8 cellular contexts compared by ENCODE assay signal in genomic region chr4:146029939-146030710, GRCh38.
DNase-seq lines count a peak whose midpoint lies in the region; ATAC-seq and TF ChIP-seq lines count a peak whose summit lies in the region.

No MANE protein-coding gene starts in this region.

- H3K36me3 ChIP-seq in mucosa of rectum (ENCODE audit: control insufficient read depth in 2 of 2, insufficient read depth in 2 of 2, low read length in 2 of 2): no peaks in the 10 kb centered on the region

- no peaks in the 10 kb centered on the region for H3K9me3 ChIP-seq in mucosa of rectum (ENCODE audit: control insufficient read depth in 2 of 2, low read length in 2 of 2)

- H3K27me3 ChIP-seq in mucosa of rectum (ENCODE audit: control insufficient read depth in 2 of 2, insufficient read depth in 2 of 2, low read length in 2 of 2): no peaks in the 10 kb centered on the region

- peak overlapping the region; percentile 1 to 48 for H3K4me3 ChIP-seq in mucosa of rectum (ENCODE audit: low read length in 2 of 2)

- peak overlapping the region; percentile 66 to 71 for H3K27ac ChIP-seq in mucosa of rectum (ENCODE audit: low read depth in 2 of 2, low read length in 2 of 2)

- TF ChIP-seq CTCF in omental fat pad (IDR thresholded peaks at IDR 0.05): no peak

- in situ Hi-C loops in G401 (cut with HindIII; ENCODE audit: low sequenced_read_pairs): no loop called here

- H3K9ac ChIP-seq in mucosa of rectum (ENCODE audit: low read depth in 1 of 2, low read length in 2 of 2): no peak overlapping the region

- ATAC-seq in GM18508 (IDR thresholded peaks at IDR 0.05; ENCODE audit: insufficient read depth, unreplicated experiment): peak; percentile 61
- ATAC-seq in GM21576 (IDR thresholded peaks at IDR 0.05; ENCODE audit: unreplicated experiment): peak; percentile 76
- ATAC-seq in HG03558 (IDR thresholded peaks at IDR 0.05; ENCODE audit: extremely low read depth, unreplicated experiment): peak; percentile 59
- ATAC-seq in omental fat pad (ENCODE audit: low FRiP score): no peak

- peaks cover 26 to 39% of the 10 kb centered on the region in 2 donors for H3K4me1 ChIP-seq in mucosa of rectum (ENCODE audit: control insufficient read depth in 2 of 2, insufficient read depth in 2 of 2, low read length in 2 of 2)

- DNase-seq in GOT3 (lab: John Stamatoyannopoulos, UW) (no peak), omental fat pad (ENCODE audit: low spot score) (no peak), DMS153 treated with DMSO at 0.1 percent for 48 hours (lab: John Stamatoyannopoulos, UW; ENCODE audit: unreplicated experiment) (no peak), G401 (ENCODE audit: low spot score) (no peak)
